1 cellular context compared by ENCODE assay signal in genomic region chr10:31769564-31769963, GRCh38.
TF ChIP-seq lines count a peak whose summit lies in the region.

No MANE protein-coding gene starts in this region.

TF ChIP-seq in HepG2, 621 proteins besides CTCF, POLR2A, EP300 and RAD21 (continued from another document):
- TF ChIP-seq HOMEZ (CRISPR knock-in tag; IDR thresholded peaks at IDR 0.05; ENCODE audit: low read depth) (no peak), SOX6 (IDR thresholded peaks at IDR 0.05) (no peak), SOX6 (CRISPR knock-in tag; IDR thresholded peaks at IDR 0.05) (no peak), ZNF547 (CRISPR knock-in tag; IDR thresholded peaks at IDR 0.05) (no peak), GABPB1 (CRISPR knock-in tag; IDR thresholded peaks at IDR 0.05) (no peak), PHF5A (CRISPR knock-in tag; IDR thresholded peaks at IDR 0.05; ENCODE audit: low read depth, unreplicated experiment) (no peak), ZMYM2 (CRISPR knock-in tag; IDR thresholded peaks at IDR 0.05) (no peak)
- TF ChIP-seq, protein P1, sequence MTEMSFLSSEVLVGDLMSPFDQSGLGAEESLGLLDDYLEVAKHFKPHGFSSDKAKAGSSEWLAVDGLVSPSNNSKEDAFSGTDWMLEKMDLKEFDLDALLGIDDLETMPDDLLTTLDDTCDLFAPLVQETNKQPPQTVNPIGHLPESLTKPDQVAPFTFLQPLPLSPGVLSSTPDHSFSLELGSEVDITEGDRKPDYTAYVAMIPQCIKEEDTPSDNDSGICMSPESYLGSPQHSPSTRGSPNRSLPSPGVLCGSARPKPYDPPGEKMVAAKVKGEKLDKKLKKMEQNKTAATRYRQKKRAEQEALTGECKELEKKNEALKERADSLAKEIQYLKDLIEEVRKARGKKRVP (CRISPR knock-in tag; IDR thresholded peaks at IDR 0.05) = no peak
